In genomic region chr2:144489315-144489920, GRCh38 we compare ENCODE assay signal across 13 cellular contexts.
DNase-seq lines count a peak whose midpoint lies in the region; ATAC-seq and TF ChIP-seq lines count a peak whose summit lies in the region.
"Had no signal": no experiment of that assay in that cellular context is flagged by ENCODE, and none has a peak within 500 bp of the region (broad histone marks: within the 10 kb centered on the region; RNA-seq: fewer than 3 reads in every experiment).

No MANE protein-coding gene starts in this region.

- H3K4me3 Mint-ChIP-seq in nephron progenitor cell = no peak overlapping the region
- H3K4me3 Mint-ChIP-seq: activated naive CD4-positive, alpha-beta T cell treated with anti-CD3 and anti-CD28 coated beads, Interleukin-2, amount 50 U/mL, for 24 hours; activated T-cell treated with anti-CD3 and anti-CD28 coated beads, Interleukin-2, amount 50 U/mL, for 24 hours; HFFc6; neural crest cell had no signal

- no peak overlapping the region for H3K4me3 ChIP-seq in SK-N-MC
- H3K4me3 ChIP-seq: PC-9 had no signal

- peaks cover 47% of the 10 kb centered on the region for H3K4me1 Mint-ChIP-seq in nephron progenitor cell
- H3K4me1 Mint-ChIP-seq: activated naive CD4-positive, alpha-beta T cell treated with anti-CD3 and anti-CD28 coated beads, Interleukin-2, amount 50 U/mL, for 24 hours had no signal

- H3K27me3 Mint-ChIP-seq in nephron progenitor cell (ENCODE audit: low read depth, poor library complexity) = no peaks in the 10 kb centered on the region
- H3K27me3 Mint-ChIP-seq: activated naive CD4-positive, alpha-beta T cell treated with anti-CD3 and anti-CD28 coated beads, Interleukin-2, amount 50 U/mL, for 24 hours; activated T-cell treated with anti-CD3 and anti-CD28 coated beads, Interleukin-2, amount 50 U/mL, for 24 hours had no signal

- H3K36me3 ChIP-seq in SK-N-MC (ENCODE audit: insufficient read depth, low read length) = peaks cover 91% of the 10 kb centered on the region

- peak; percentile 54 for DNase-seq in COLO668 (lab: John Stamatoyannopoulos, UW; ENCODE audit: unreplicated experiment)
- DNase-seq in NCI-H1694 (lab: John Stamatoyannopoulos, UW) = peak; percentile 64
- no peak for DNase-seq in SK-N-MC (ENCODE audit: low read depth, low spot score)
- DNase-seq in nephron progenitor cell = no peak
- DNase-seq in AG08395 (ENCODE audit: low spot score) = no peak
- DNase-seq in retina = no peak
- DNase-seq: activated T-cell treated with anti-CD3 and anti-CD28 coated beads, Interleukin-2, amount 50 U/mL, for 24 hours; cortex of kidney; HFFc6; PC-9 had no signal

- no peaks in the 10 kb centered on the region for H3K9me3 Mint-ChIP-seq in nephron progenitor cell
- H3K9me3 Mint-ChIP-seq: activated naive CD4-positive, alpha-beta T cell treated with anti-CD3 and anti-CD28 coated beads, Interleukin-2, amount 50 U/mL, for 24 hours; activated T-cell treated with anti-CD3 and anti-CD28 coated beads, Interleukin-2, amount 50 U/mL, for 24 hours; HFFc6; neural crest cell had no signal

- no peak for ATAC-seq in GM18511 (IDR thresholded peaks at IDR 0.05; ENCODE audit: unreplicated experiment)

- no peaks in the 10 kb centered on the region for H3K9me3 ChIP-seq in SK-N-MC (ENCODE audit: low read depth, low read length)

- H3K27ac Mint-ChIP-seq in nephron progenitor cell = peak overlapping the region; percentile 70
- H3K27ac Mint-ChIP-seq: activated naive CD4-positive, alpha-beta T cell treated with anti-CD3 and anti-CD28 coated beads, Interleukin-2, amount 50 U/mL, for 24 hours; HFFc6 had no signal

- TF ChIP-seq CTCF in nephron progenitor cell (IDR thresholded peaks at IDR 0.05) = no peak

- H3K9ac ChIP-seq in SK-N-MC (ENCODE audit: insufficient read length) = no peak overlapping the region

- H3K36me3 Mint-ChIP-seq in nephron progenitor cell (ENCODE audit: low read depth) = peaks cover 59% of the 10 kb centered on the region
- H3K36me3 Mint-ChIP-seq: activated naive CD4-positive, alpha-beta T cell treated with anti-CD3 and anti-CD28 coated beads, Interleukin-2, amount 50 U/mL, for 24 hours had no signal

- peak overlapping the region; percentile 68 for H3K27ac ChIP-seq in SK-N-MC
- H3K27ac ChIP-seq: PC-9 had no signal

Comparison
In these comparisons a context has a peak if more than half of its experiments do, and no peak if none do; other contexts are left out.
1. DNase-seq: peak in COLO668 (single experiment) and NCI-H1694 (single experiment); none in SK-N-MC (single experiment), nephron progenitor cell (single experiment), AG08395 (single experiment) and retina (single experiment).